Comparison of ENCODE assay signal across 8 cellular contexts in genomic region chrX:155215443-155216178, GRCh38. TPM values are rescaled to one million over a fixed set of nuclear protein-coding genes. Genes with fewer than 3 reads are reported as not detected.
DNase-seq lines count a peak whose midpoint lies in the region; ATAC-seq, FAIRE-seq and TF ChIP-seq lines count a peak whose summit lies in the region.

No MANE protein-coding gene starts in this region.

- H3K27ac ChIP-seq in 22Rv1 (peak overlapping the region; percentile 71), WERI-Rb-1 (peak overlapping the region; percentile 98), heart right ventricle (peak overlapping the region; percentile 71 to 93 (median 90))

- WGBS in heart right ventricle, 2 donors = 39 to 40% methylated on average over 15 of the region's 15 CpGs

- H3K9me3 ChIP-seq in WERI-Rb-1 (ENCODE audit: severe bottlenecking) (no peaks in the 10 kb centered on the region), heart right ventricle (no peaks in the 10 kb centered on the region)

- FAIRE-seq in HTR-8/SVneo (lab: Jason Lieb, UNC) = no peak

- DNase-seq in WERI-Rb-1 (no peak), heart right ventricle (no peak), retinal pigment epithelial cell (ENCODE audit: low read depth) (no peak), HTR-8/SVneo (ENCODE audit: insufficient read length, low spot score) (no peak)
- no peak for DNase-seq in stimulated activated CD4-positive, alpha-beta T cell treated with anti-CD3 and anti-CD28 coated beads, Interleukin-4, amount 100 ng/mL, for 1 hour

- peak; percentile 6 for ATAC-seq in GM18861 (IDR thresholded peaks at IDR 0.05; ENCODE audit: unreplicated experiment)
- peak; percentile 47 for ATAC-seq in HG03045 (IDR thresholded peaks at IDR 0.05; ENCODE audit: unreplicated experiment)
- ATAC-seq in heart right ventricle = peak; percentile 10 to 63 (median 39)

- intact Hi-C loops in heart right ventricle (cut with DNase I) = loop anchor here in 1 of 10 donors (10.0 kb wide), 1 partner anchor 141 kb away; the partner anchor contains the start of genes BRCC3, CMC4 and MTCP1

- H3K36me3 ChIP-seq in WERI-Rb-1 (peaks cover 12% of the 10 kb centered on the region), heart right ventricle (peaks cover 0 to 5% (median 0%) of the 10 kb centered on the region in 9 donors)

- H3K27me3 ChIP-seq in WERI-Rb-1 (ENCODE audit: insufficient read depth, low read depth, severe bottlenecking) (no peaks in the 10 kb centered on the region), heart right ventricle (no peaks in the 10 kb centered on the region)

- TF ChIP-seq CTCF in 22Rv1 (IDR thresholded peaks at IDR 0.05) (no peak), WERI-Rb-1 (IDR thresholded peaks at IDR 0.05; ENCODE audit: low read depth, low read length) (no peak), heart right ventricle (IDR thresholded peaks at IDR 0.05) (no peak), retinal pigment epithelial cell (conservative IDR thresholded peaks at IDR 0.05; ENCODE audit: low read depth, low read length) (no peak)

- H3K4me3 ChIP-seq in WERI-Rb-1 (ENCODE audit: low read depth, low read length) = peak overlapping the region; percentile 92
- peak overlapping the region in 9 of 10 donors; percentile 50 to 81 (median 75) for H3K4me3 ChIP-seq in heart right ventricle
- peak overlapping the region; percentile 83 for H3K4me3 ChIP-seq in retinal pigment epithelial cell (ENCODE audit: low read length)

- peaks cover 0 to 27% (median 21%) of the 10 kb centered on the region in 9 donors for H3K4me1 ChIP-seq in heart right ventricle

RNA-seq across cellular contexts. Expression of gene VBP1, which starts 0.6 kb away (rescaled TPM):
- 10 to 100 TPM; 62.4 to 85.0 (median 73.0) TPM for total RNA-seq in heart right ventricle
- polyA plus RNA-seq in heart right ventricle = 10 to 100 TPM; 21.4 to 57.0 TPM

RNA-seq across cellular contexts. Expression of gene RAB39B, which starts 48.7 kb away (rescaled TPM):
- total RNA-seq in heart right ventricle = under 1 TPM in 7 of 10 donors, not detected in 3; 0.07 to 0.25 (median 0.17) TPM
- under 1 TPM; 0.22 TPM for polyA plus RNA-seq in heart right ventricle
